ENCODE assay signal across 20 cellular contexts in genomic region chr7:3432916-3433315, GRCh38.
A peak's percentile ranks its signal among the peaks of the same experiment; 100 is the strongest.
DNase-seq lines count a peak whose midpoint lies in the region; ATAC-seq, FAIRE-seq and TF ChIP-seq lines count a peak whose summit lies in the region.
"Had no signal": no experiment of that assay in that cellular context is flagged by ENCODE, and none has a peak within 500 bp of the region (broad histone marks: within the 10 kb centered on the region; RNA-seq: fewer than 3 reads in every experiment).

No MANE protein-coding gene starts in this region.

- peak overlapping the region; percentile 68 for H3K27ac Mint-ChIP-seq in osteocyte (ENCODE audit: unreplicated experiment)
- H3K27ac Mint-ChIP-seq: CD8-positive, alpha-beta T cell; GM23338 had no signal

- ATAC-seq in GM18498 (IDR thresholded peaks at IDR 0.05; ENCODE audit: unreplicated experiment) (no peak), HG02642 (IDR thresholded peaks at IDR 0.05; ENCODE audit: poor library complexity, unreplicated experiment) (no peak)
- ATAC-seq: CD8-positive, alpha-beta T cell; GM12878; GM23338; Right ventricle myocardium inferior had no signal

- H3K27ac ChIP-seq in Karpas-422 (ENCODE audit: low read length): no peak overlapping the region
- H3K27ac ChIP-seq: BLaER1, Peyer's patch had no signal

- H3K36me3 Mint-ChIP-seq in osteocyte (ENCODE audit: unreplicated experiment): no peaks in the 10 kb centered on the region
- H3K36me3 Mint-ChIP-seq: CD8-positive, alpha-beta T cell had no signal

- H3K27me3 Mint-ChIP-seq in osteocyte (ENCODE audit: unreplicated experiment): no peaks in the 10 kb centered on the region

- H3K4me2 ChIP-seq in Karpas-422 (ENCODE audit: low read depth, low read length, poor library complexity, severe bottlenecking): no peak overlapping the region
- H3K4me2 ChIP-seq: BLaER1, GM23338 had no signal

- no peaks in the 10 kb centered on the region for H3K27me3 ChIP-seq in Karpas-422 (ENCODE audit: low read length)
- H3K27me3 ChIP-seq: BLaER1, Peyer's patch had no signal

- H3K9me3 ChIP-seq in Karpas-422 (ENCODE audit: low read length): no peaks in the 10 kb centered on the region
- H3K9me3 ChIP-seq: BLaER1, Peyer's patch had no signal

- TF ChIP-seq CTCF in osteocyte (IDR thresholded peaks at IDR 0.05) (no peak), D721Med (IDR thresholded peaks at IDR 0.05; ENCODE audit: insufficient read depth, missing control alignments) (no peak)

- H3K9ac ChIP-seq in Karpas-422 (ENCODE audit: low read length): no peak overlapping the region
- H3K9ac ChIP-seq: BLaER1 had no signal

- no peaks in the 10 kb centered on the region for H3K36me3 ChIP-seq in Karpas-422 (ENCODE audit: insufficient read depth, low read length)
- H3K36me3 ChIP-seq: BLaER1, Peyer's patch had no signal

- no peaks in the 10 kb centered on the region for H3K9me3 Mint-ChIP-seq in osteocyte (ENCODE audit: unreplicated experiment)
- H3K9me3 Mint-ChIP-seq: CD8-positive, alpha-beta T cell; GM23338 had no signal

- H2AFZ ChIP-seq in Karpas-422 (ENCODE audit: low read length): no peak overlapping the region
- H2AFZ ChIP-seq: GM23338 had no signal

- no peaks in the 10 kb centered on the region for H3K4me1 ChIP-seq in Karpas-422 (ENCODE audit: low read length)
- H3K4me1 ChIP-seq: BLaER1, Peyer's patch had no signal

- DNase-seq in Karpas-422 (peak; percentile 2), fibroblast of gingiva (ENCODE audit: low read depth) (peak; percentile 93), osteocyte (ENCODE audit: extremely low spot score, unreplicated experiment) (no peak), D721Med (ENCODE audit: insufficient read length, low spot score) (no peak)
- no peak for DNase-seq in stimulated activated CD4-positive, alpha-beta T cell treated with anti-CD3 and anti-CD28 coated beads, Interleukin-2, amount 100 ng/mL, for 48 hours
- DNase-seq: CD8-positive, alpha-beta T cell; DND-41; GDM1; KG1; NCI-H146; NCI-H2081 treated with DMSO at 0.1 percent for 48 hours; NCI-H510A treated with DMSO at 0.1 percent for 48 hours; Peyer's patch had no signal

- no peaks in the 10 kb centered on the region for H3K79me2 ChIP-seq in Karpas-422 (ENCODE audit: low read length)

- peaks cover 53% of the 10 kb centered on the region for H3K4me1 Mint-ChIP-seq in osteocyte (ENCODE audit: unreplicated experiment)

- no peaks in the 10 kb centered on the region for H4K20me1 ChIP-seq in Karpas-422 (ENCODE audit: insufficient read depth, low read depth, low read length)
- H4K20me1 ChIP-seq: BLaER1 had no signal

- no peak overlapping the region for H3K4me3 ChIP-seq in Karpas-422 (ENCODE audit: low read length)
- H3K4me3 ChIP-seq: BLaER1, GM12878, GM23338, Peyer's patch had no signal

- H3K9me2 ChIP-seq in Karpas-422 (replicated peaks; ENCODE audit: insufficient read depth, low read length): no peaks in the 10 kb centered on the region

- no peak for FAIRE-seq in D721Med (lab: Jason Lieb, UNC)
- FAIRE-seq: GM12878, GM18507 had no signal

- H3K4me3 Mint-ChIP-seq in osteocyte (ENCODE audit: unreplicated experiment): peak overlapping the region; percentile 38
- H3K4me3 Mint-ChIP-seq: CD8-positive, alpha-beta T cell; GM23338 had no signal

Comparison
In these comparisons a context has a peak if more than half of its experiments do, and no peak if none do; other contexts are left out.
1. DNase-seq: peak in Karpas-422 (single experiment) and fibroblast of gingiva (single experiment); none in osteocyte (single experiment), D721Med (single experiment) and stimulated activated CD4-positive, alpha-beta T cell treated with anti-CD3 and anti-CD28 coated beads, Interleukin-2, amount 100 ng/mL, for 48 hours (0 of 2).